Comparison of ENCODE assay signal across 1 cellular context in genomic region chr4:95155759-95156451, GRCh38.
TF ChIP-seq lines count a peak whose summit lies in the region.

No MANE protein-coding gene starts in this region.

TF ChIP-seq in HCT116, 20 proteins besides CTCF, POLR2A, EP300 and RAD21:
- TF ChIP-seq REST (IDR thresholded peaks at IDR 0.05; ENCODE audit: low read depth) (no peak), POLR2AphosphoS5 (IDR thresholded peaks at IDR 0.05; ENCODE audit: low read depth, low read length) (no peak), SRF (IDR thresholded peaks at IDR 0.05; ENCODE audit: low read depth) (no peak), CEBPB (IDR thresholded peaks at IDR 0.05; ENCODE audit: low read depth) (no peak), MAX (IDR thresholded peaks at IDR 0.05) (no peak), YY1 (IDR thresholded peaks at IDR 0.05; ENCODE audit: extremely low read depth, insufficient replicate concordance, low read depth, low read length) (no peak), ZNF274 (IDR thresholded peaks at IDR 0.05; ENCODE audit: low read depth, low read length) (no peak), JUND (IDR thresholded peaks at IDR 0.05) (no peak), SP1 (IDR thresholded peaks at IDR 0.05; ENCODE audit: low read depth) (no peak), ZBTB33 (IDR thresholded peaks at IDR 0.05; ENCODE audit: extremely low read depth, insufficient replicate concordance, low read length) (no peak), EZH2 (IDR thresholded peaks at IDR 0.05) (no peak), TCF7L2 (IDR thresholded peaks at IDR 0.05; ENCODE audit: borderline replicate concordance, extremely low read depth, insufficient read depth, insufficient read length) (no peak), ZFX (IDR thresholded peaks at IDR 0.05) (no peak), CBX3 (IDR thresholded peaks at IDR 0.05; ENCODE audit: low read depth) (no peak), EGR1 (IDR thresholded peaks at IDR 0.05; ENCODE audit: low read depth) (no peak), FOSL1 (IDR thresholded peaks at IDR 0.05; ENCODE audit: low read depth) (no peak), EZH2phosphoT487 (IDR thresholded peaks at IDR 0.05; ENCODE audit: borderline replicate concordance) (no peak), SIN3A (IDR thresholded peaks at IDR 0.05; ENCODE audit: low read depth) (no peak), ELF1 (IDR thresholded peaks at IDR 0.05; ENCODE audit: borderline replicate concordance, low read depth) (no peak)
